ENCODE assay signal across 8 cellular contexts in the genomic region with DNA sequence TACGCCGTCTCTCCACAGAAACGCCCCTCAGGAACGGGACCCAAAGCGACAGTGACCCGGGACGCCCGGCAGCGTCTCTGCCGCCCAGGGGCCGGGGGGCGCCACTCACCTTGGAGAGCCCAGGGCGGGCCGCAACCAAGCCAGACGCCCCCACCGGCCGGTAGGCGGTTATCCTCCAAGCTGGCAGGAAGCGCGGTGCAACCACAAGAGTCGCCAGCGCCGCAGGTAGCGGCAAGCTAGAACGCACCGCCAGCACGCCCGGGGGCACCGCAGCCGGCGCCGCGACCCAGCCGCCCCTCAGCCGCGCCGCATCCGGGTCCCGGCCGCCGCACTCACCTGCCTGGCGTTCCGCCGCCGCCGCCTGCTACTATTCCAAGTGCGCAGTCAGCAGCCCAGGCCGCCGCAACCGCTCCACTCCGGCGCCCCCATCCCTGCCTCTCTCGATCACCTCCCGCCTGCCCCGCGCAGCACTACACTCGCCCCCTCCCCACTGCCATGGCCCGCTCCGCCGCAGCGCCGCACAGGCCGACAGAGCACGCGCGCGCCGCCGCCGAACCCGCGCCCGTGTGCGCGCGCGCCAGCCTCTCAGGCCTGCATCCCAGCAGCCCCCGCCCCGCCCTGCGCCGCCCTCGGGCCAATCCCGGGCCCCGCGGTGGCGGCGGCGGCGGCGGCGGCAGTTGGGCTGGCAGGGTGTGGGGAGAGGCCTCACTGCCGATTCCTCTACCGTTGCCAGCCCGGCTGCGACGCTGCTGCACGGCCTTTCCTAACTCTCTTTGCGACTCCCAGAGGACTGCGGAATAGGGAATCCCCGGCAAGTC. TPM values are rescaled to one million over a fixed set of nuclear protein-coding genes. Genes with fewer than 3 reads are reported as not detected.
DNase-seq lines count a peak whose midpoint lies in the region; ATAC-seq lines count a peak whose summit lies in the region.

A gene (minus strand): TSS at position 570 of the 818 bp plus-strand sequence. CDS start 75,585 bp downstream, outside the sequence.

- no peaks in the 10 kb centered on the region for H3K27me3 Mint-ChIP-seq in activated CD8-positive, alpha-beta T cell treated with anti-CD3 and anti-CD28 coated beads, Interleukin-2, amount 10 ng/mL, durations not matched to agents 7 days and 5 days (ENCODE audit: low read depth)
- H3K27me3 Mint-ChIP-seq in memory B cell = no peaks in the 10 kb centered on the region

- DNase-seq in CD1c-positive myeloid dendritic cell (ENCODE audit: extremely low spot score) = peak; percentile 93
- peak; percentile 67 for DNase-seq in NCI-H82 treated with DMSO at 0.1 percent for 48 hours (lab: John Stamatoyannopoulos, UW; ENCODE audit: unreplicated experiment)
- peak; percentile 80 for DNase-seq in activated CD8-positive, alpha-beta T cell treated with anti-CD3 and anti-CD28 coated beads, Interleukin-2, amount 10 ng/mL, durations not matched to agents 7 days and 5 days
- DNase-seq in ecto neural progenitor cell (ENCODE audit: low spot score) = peak; percentile 93
- peak; percentile 74 to 81 for DNase-seq in memory B cell (ENCODE audit: low spot score in 2 of 2)
- peak; percentile 76 for DNase-seq in stimulated activated CD8-positive, alpha-beta memory T cell treated with anti-CD3 and anti-CD28 coated beads, Interleukin-12 subunit alpha, Interleukin-12 subunit beta, amount 100 ng/mL, for 24 hours (ENCODE audit: extremely low read depth)

- POLR2A ChIA-PET in activated CD8-positive, alpha-beta T cell treated with anti-CD3 and anti-CD28 coated beads, Interleukin-2, amount 10 ng/mL, durations not matched to agents 7 days and 5 days (lab: Charles Lee) = interaction anchor here (1.0 kb wide), 1 partner anchor 226 kb away, joined by 3 read pairs; a partner anchor contains a TSS

- ATAC-seq in GM19372 (IDR thresholded peaks at IDR 0.05; ENCODE audit: low read depth, unreplicated experiment) = peak; percentile 85
- ATAC-seq in HG03558 (IDR thresholded peaks at IDR 0.05; ENCODE audit: extremely low read depth, unreplicated experiment) = peak; percentile 80
- peak; percentile 96 for ATAC-seq in activated CD8-positive, alpha-beta T cell treated with anti-CD3 and anti-CD28 coated beads, Interleukin-2, amount 10 ng/mL, durations not matched to agents 7 days and 5 days
- peak; percentile 87 for ATAC-seq in memory B cell (ENCODE audit: low read depth)

- no peaks in the 10 kb centered on the region for H3K36me3 Mint-ChIP-seq in activated CD8-positive, alpha-beta T cell treated with anti-CD3 and anti-CD28 coated beads, Interleukin-2, amount 10 ng/mL, durations not matched to agents 7 days and 5 days (ENCODE audit: low read depth)
- peaks cover 2% of the 10 kb centered on the region for H3K36me3 Mint-ChIP-seq in memory B cell

- H3K9me3 Mint-ChIP-seq in activated CD8-positive, alpha-beta T cell treated with anti-CD3 and anti-CD28 coated beads, Interleukin-2, amount 10 ng/mL, durations not matched to agents 7 days and 5 days (ENCODE audit: insufficient read depth) = no peaks in the 10 kb centered on the region
- no peaks in the 10 kb centered on the region for H3K9me3 Mint-ChIP-seq in memory B cell

- CTCF ChIA-PET in activated CD8-positive, alpha-beta T cell treated with anti-CD3 and anti-CD28 coated beads, Interleukin-2, amount 10 ng/mL, durations not matched to agents 7 days and 5 days (lab: Charles Lee) = interaction anchor here (1.0 kb wide), 1 partner anchor 81 kb away, joined by 3 read pairs; no protein-coding TSS in a partner anchor

- H3K4me3 Mint-ChIP-seq in activated CD8-positive, alpha-beta T cell treated with anti-CD3 and anti-CD28 coated beads, Interleukin-2, amount 10 ng/mL, durations not matched to agents 7 days and 5 days = peak within 1 kb of the TSS; percentile 81
- peak within 1 kb of the TSS; percentile 98 for H3K4me3 Mint-ChIP-seq in memory B cell

- peaks cover 18% of the 10 kb centered on the region for H3K4me1 Mint-ChIP-seq in activated CD8-positive, alpha-beta T cell treated with anti-CD3 and anti-CD28 coated beads, Interleukin-2, amount 10 ng/mL, durations not matched to agents 7 days and 5 days (ENCODE audit: low read depth)
- H3K4me1 Mint-ChIP-seq in memory B cell = peaks cover 15% of the 10 kb centered on the region

- peak within 1 kb of the TSS; percentile 75 for H3K27ac Mint-ChIP-seq in activated CD8-positive, alpha-beta T cell treated with anti-CD3 and anti-CD28 coated beads, Interleukin-2, amount 10 ng/mL, durations not matched to agents 7 days and 5 days
- peak within 1 kb of the TSS; percentile 91 for H3K27ac Mint-ChIP-seq in memory B cell

RNA-seq across cellular contexts. Expression of the gene that starts here (rescaled TPM):
- 1 to 10 TPM; 3.6 to 4.1 TPM for total RNA-seq in activated CD8-positive, alpha-beta T cell treated with anti-CD3 and anti-CD28 coated beads, Interleukin-2, amount 10 ng/mL, durations not matched to agents 7 days and 5 days

Comparison
In these comparisons a context has a peak if more than half of its experiments do, and no peak if none do; other contexts are left out.
1. Peak in every context shown above with its lines: DNase-seq and ATAC-seq.